ENCODE assay signal across 1 cellular context in the genomic region with DNA sequence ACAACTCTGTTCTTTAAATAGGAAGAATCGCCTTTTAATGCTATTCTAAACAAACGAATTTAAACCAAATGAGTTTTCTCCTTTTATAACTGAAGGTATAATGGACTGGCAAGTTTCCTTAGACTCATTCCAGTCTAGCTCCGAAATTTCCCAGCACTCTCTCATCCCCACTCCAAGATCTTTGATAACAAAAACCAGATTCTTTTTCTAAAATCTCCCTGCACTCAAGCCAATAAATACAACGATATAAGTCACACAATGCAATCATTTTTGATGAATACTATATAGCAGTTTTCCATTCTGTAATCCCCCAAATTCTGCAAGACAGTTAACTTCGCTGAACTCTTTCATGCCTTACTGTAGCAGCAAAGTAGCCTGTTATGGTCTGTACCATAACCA.
TF ChIP-seq lines count a peak whose summit lies in the region.

No MANE protein-coding gene starts in this region.

TF ChIP-seq in endothelial cell of umbilical vein, 7 proteins besides CTCF, POLR2A, EP300 and RAD21:
- TF ChIP-seq EZH2 (IDR thresholded peaks at IDR 0.05; ENCODE audit: borderline replicate concordance, low read depth, low read length, severe bottlenecking) (no peak), MYC (IDR thresholded peaks at IDR 0.05; ENCODE audit: low read depth, low read length) (no peak), POLR2AphosphoS5 (IDR thresholded peaks at IDR 0.05; ENCODE audit: insufficient read depth, low read depth, low read length) (no peak), FOS (IDR thresholded peaks at IDR 0.05; ENCODE audit: borderline replicate concordance, insufficient read depth, low read length) (no peak), GATA2 (IDR thresholded peaks at IDR 0.05; ENCODE audit: insufficient read depth, insufficient read length, low read depth, low read length) (no peak), JUN (IDR thresholded peaks at IDR 0.05; ENCODE audit: borderline replicate concordance, insufficient read depth, insufficient read length, low read depth) (no peak)
- TF ChIP-seq, protein P1, sequence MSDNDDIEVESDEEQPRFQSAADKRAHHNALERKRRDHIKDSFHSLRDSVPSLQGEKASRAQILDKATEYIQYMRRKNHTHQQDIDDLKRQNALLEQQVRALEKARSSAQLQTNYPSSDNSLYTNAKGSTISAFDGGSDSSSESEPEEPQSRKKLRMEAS (IDR thresholded peaks at IDR 0.05; ENCODE audit: insufficient read depth, insufficient read length), result no peak
TF ChIP-seq in endothelial cell of umbilical vein: peak in this region for 0.
